In the genomic region with DNA sequence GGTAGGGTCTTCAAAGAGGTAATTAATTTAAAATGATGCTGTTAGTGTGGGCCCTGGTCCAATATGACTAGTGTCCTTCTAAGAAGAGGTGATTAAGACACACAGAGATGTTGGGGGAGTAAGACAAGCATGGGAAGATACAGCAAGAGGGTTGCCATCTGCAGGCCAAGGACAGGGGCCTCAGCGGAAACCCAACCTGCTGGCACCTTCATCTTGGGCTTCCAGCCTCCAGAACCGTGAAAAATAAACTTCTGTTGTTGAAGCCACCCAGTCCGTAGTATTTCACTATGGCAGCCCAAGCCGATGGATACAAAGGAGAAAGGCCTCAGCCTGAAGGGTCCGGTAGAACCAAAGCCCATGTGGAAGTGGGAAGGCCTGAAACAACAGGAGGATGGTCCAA, we compare ENCODE assay signal across 23 cellular contexts.
DNase-seq lines count a peak whose midpoint lies in the region; ATAC-seq, FAIRE-seq and TF ChIP-seq lines count a peak whose summit lies in the region.
"Had no signal": no experiment of that assay in that cellular context is flagged by ENCODE, and none has a peak within 500 bp of the region (broad histone marks: within the 10 kb centered on the region; RNA-seq: fewer than 3 reads in every experiment).

No MANE protein-coding gene starts in this region.

- no peak overlapping the region for H3K14ac ChIP-seq in H1 (ENCODE audit: insufficient read length)

- H3K79me2 ChIP-seq in H1 (ENCODE audit: control insufficient read depth in 1 of 2, insufficient read depth in 2 of 2, low read length in 2 of 2) (no peaks in the 10 kb centered on the region), GM23248 (ENCODE audit: insufficient read depth) (no peaks in the 10 kb centered on the region)

- no peaks in the 10 kb centered on the region for H3K9me2 ChIP-seq in GM23248 (ENCODE audit: insufficient read depth)

- peak overlapping the region; percentile 59 for H2AK5ac ChIP-seq in H1 (ENCODE audit: low read depth, low read length)

- H3K4me1 ChIP-seq in HEK293 (ENCODE audit: control insufficient read depth, insufficient read depth, low read length), result peaks cover 1% of the 10 kb centered on the region
- peaks cover 40% of the 10 kb centered on the region for H3K4me1 ChIP-seq in HUES64 (ENCODE audit: insufficient read depth, low read length)
- H3K4me1 ChIP-seq in H1 (replicated peaks in 1 of 4; ENCODE audit: control insufficient read depth in 3 of 4, insufficient read depth in 4 of 4, low read length in 3 of 4), result peaks cover 6 to 13% (median 12%) of the 10 kb centered on the region in 4 experiments; a peak in 5 of 7 replicates
- no peaks in the 10 kb centered on the region for H3K4me1 ChIP-seq in upper lobe of left lung
- H3K4me1 ChIP-seq in GM23248 (ENCODE audit: insufficient read depth), result peaks cover 13% of the 10 kb centered on the region
- H3K4me1 ChIP-seq: BE2C had no signal

- H2BK12ac ChIP-seq in H1 (ENCODE audit: low read depth, low read length), result peak overlapping the region; percentile 98

- H3K27ac ChIP-seq in HEK293 (ENCODE audit: extremely low read depth, low read depth, low read length) (no peak overlapping the region), HUES64 (ENCODE audit: low read depth, low read length) (peak overlapping the region; percentile 79; the same call in 1 of the 2 replicates), H1 (ENCODE audit: low read depth, low read length) (no peak overlapping the region), upper lobe of left lung (no peak overlapping the region), GM23248 (no peak overlapping the region)
- H3K27ac ChIP-seq: A549; BLaER1 treated with 17β-estradiol and CSF1 and Interleukin-3, amounts not matched to agents 10 nM and 100 nM had no signal

- CTCF ChIA-PET in HEK293 (lab: Yijun Ruan, JAX), result no interaction called here
- CTCF ChIA-PET in H1 (lab: Charles Lee; ENCODE audit: partially characterized antibody), result interaction anchor here (1.1 kb wide), 1 partner anchor 190 kb away, joined by 4 read pairs; no protein-coding TSS in a partner anchor

- no peak overlapping the region for H3K56ac ChIP-seq in H1 (replicated peaks; ENCODE audit: insufficient read length, low read depth, low read length)

- H2BK120ac ChIP-seq in H1 (replicated peaks; ENCODE audit: low read depth, low read length), result no peak overlapping the region

- no peak overlapping the region for H3K4me3 ChIP-seq in HEK293 (ENCODE audit: low read depth, low read length)
- no peak overlapping the region for H3K4me3 ChIP-seq in HUES64 (ENCODE audit: low read length)
- no peak overlapping the region for H3K4me3 ChIP-seq in H1 (ENCODE audit: extremely low read depth in 1 of 4, insufficient read depth in 2 of 4, low read depth in 3 of 4, low read length in 4 of 4)
- H3K4me3 ChIP-seq in upper lobe of left lung, result no peak overlapping the region
- no peak overlapping the region for H3K4me3 ChIP-seq in GM23248
- H3K4me3 ChIP-seq: A549; BLaER1 treated with 17β-estradiol and CSF1 and Interleukin-3, amounts not matched to agents 10 nM and 100 nM; GM12878 had no signal

- peak overlapping the region; percentile 31 for H4K91ac ChIP-seq in H1 (replicated peaks; ENCODE audit: insufficient read length, low read length)

- no peak overlapping the region for H4K8ac ChIP-seq in H1 (ENCODE audit: extremely low read depth, insufficient read depth, low read length)

- H3F3A ChIP-seq in GM23248 (ENCODE audit: insufficient read depth), result peaks cover 9% of the 10 kb centered on the region

- 89% methylated on average over 5 of the region's 5 CpGs for WGBS in HUES64
- WGBS in H1 (ENCODE audit: extremely low coverage in 1 of 2, insufficient coverage in 1 of 2, insufficient read length in 1 of 2, insufficient replicate concordance in 2 of 2, low coverage in 1 of 2, low lambda C conversion rate in 2 of 2, missing lambda C conversion rate in 1 of 2), 2 experiments, result 97% methylated on average over 5 of the region's 5 CpGs; no CpG with 5 or more reads in 1 of the 2 experiments
- 98% methylated on average over 5 of the region's 5 CpGs for WGBS in upper lobe of left lung, 2 donors
- 94 to 95% methylated on average over 5 of the region's 5 CpGs for WGBS in GM23248 (ENCODE audit: low coverage in 1 of 2, low lambda C conversion rate in 2 of 2, missing lambda C conversion rate in 2 of 2), 2 experiments

- H4K5ac ChIP-seq in H1 (ENCODE audit: insufficient read length, low read depth, low read length), result no peak overlapping the region

- DNase-seq in H1 (ENCODE audit: low read depth in 1 of 2, low spot score in 2 of 2) (no peak), posterior vena cava (ENCODE audit: low spot score) (no peak), upper lobe of left lung (no peak), GM23248 (no peak)
- DNase-seq: 8988T; ACHN; AML-193; BE2C; CD4-positive, alpha-beta T cell; CD8-positive, alpha-beta memory T cell; DMS 273 treated with DMSO at 0.1 percent for 48 hours; DMS79; EL; GDM1; GOT3; HCEC 1CT had no signal

- H3K9ac ChIP-seq in HUES64 (ENCODE audit: low read depth, low read length) (no peak overlapping the region), H1 (replicated peaks in 1 of 4; ENCODE audit: extremely low read depth in 1 of 4, low read depth in 3 of 4, low read length in 3 of 4) (no peak overlapping the region), GM23248 (no peak overlapping the region)
- H3K9ac ChIP-seq: BLaER1 treated with 17β-estradiol and CSF1 and Interleukin-3, amounts not matched to agents 10 nM and 100 nM had no signal

- peak overlapping the region; percentile 53; the same call in 1 of the 2 replicates for H2BK5ac ChIP-seq in H1 (ENCODE audit: low read depth, low read length)

- H3K79me1 ChIP-seq in H1 (ENCODE audit: low read depth, low read length), result no peaks in the 10 kb centered on the region

- intact Hi-C loops in posterior vena cava (cut with DNase I), result loop anchor here in 1 of 2 donors (10.0 kb wide), 1 partner anchor 411 kb away; no protein-coding TSS in a partner anchor

- POLR2A ChIA-PET in HEK293 (lab: Yijun Ruan, JAX) (no interaction called here), H1 (lab: Charles Lee; ENCODE audit: partially characterized antibody) (no interaction called here)

- no peak overlapping the region for H3K23ac ChIP-seq in H1 (ENCODE audit: insufficient read length)

- no peak overlapping the region for H3K4ac ChIP-seq in H1 (replicated peaks; ENCODE audit: insufficient read length, low read depth, low read length)

- TF ChIP-seq POLR2A in H1 (IDR thresholded peaks at IDR 0.05; ENCODE audit: control extremely low read depth in 1 of 2, low read depth in 2 of 2, low read length in 2 of 2) (no peak), upper lobe of left lung (IDR thresholded peaks at IDR 0.05) (no peak)

- no peak for ATAC-seq in upper lobe of left lung (ENCODE audit: low FRiP score in 2 of 2)
- ATAC-seq in GM21737 (IDR thresholded peaks at IDR 0.05; ENCODE audit: unreplicated experiment), result no peak
- ATAC-seq: A549, GM12878 had no signal

- H3K18ac ChIP-seq in H1 (ENCODE audit: extremely low read depth, low read length), result peak overlapping the region; percentile 67

- H2AFZ ChIP-seq in H1 (ENCODE audit: low read length), result no peak overlapping the region
- no peak overlapping the region for H2AFZ ChIP-seq in GM23248

- H3K36me3 ChIP-seq in HEK293 (ENCODE audit: control insufficient read depth in 2 of 2, insufficient read depth in 1 of 2, low read length in 2 of 2) (no peaks in the 10 kb centered on the region), HUES64 (ENCODE audit: insufficient read depth, low read length) (no peaks in the 10 kb centered on the region), H1 (ENCODE audit: control insufficient read depth in 2 of 4, insufficient read depth in 4 of 4, low read length in 3 of 4) (no peaks in the 10 kb centered on the region), upper lobe of left lung (no peaks in the 10 kb centered on the region), GM23248 (ENCODE audit: low read depth) (no peaks in the 10 kb centered on the region)
- H3K36me3 ChIP-seq: BE2C; BLaER1 treated with 17β-estradiol and CSF1 and Interleukin-3, amounts not matched to agents 10 nM and 100 nM had no signal

- TF ChIP-seq EP300 in H1 (IDR thresholded peaks at IDR 0.05; ENCODE audit: borderline replicate concordance in 1 of 2, low read depth in 2 of 2, low read length in 2 of 2), result no peak
- TF ChIP-seq EP300 in upper lobe of left lung (IDR thresholded peaks at IDR 0.05), result no peak

- TF ChIP-seq CTCF in HEK293 (tag by site-specific recombination; IDR thresholded peaks at IDR 0.05) (no peak), H1 (IDR thresholded peaks at IDR 0.05; ENCODE audit: control extremely low read depth in 1 of 3, insufficient read depth in 1 of 3, low read depth in 1 of 3, low read length in 3 of 3) (no peak), upper lobe of left lung (IDR thresholded peaks at IDR 0.05) (no peak)

- H2BK15ac ChIP-seq in H1 (ENCODE audit: low read length), result no peak overlapping the region

- in situ Hi-C loops in GM23248 (cut with MboI), result no loop called here

- no peaks in the 10 kb centered on the region for H3K27me3 ChIP-seq in HUES64 (ENCODE audit: insufficient read depth, low read length)
- no peaks in the 10 kb centered on the region for H3K27me3 ChIP-seq in H1 (replicated peaks in 1 of 4; ENCODE audit: control insufficient read depth in 3 of 4, extremely low read depth in 1 of 4, insufficient read depth in 3 of 4, low read length in 3 of 4)
- no peaks in the 10 kb centered on the region for H3K27me3 ChIP-seq in upper lobe of left lung
- no peaks in the 10 kb centered on the region for H3K27me3 ChIP-seq in GM23248 (replicated peaks; ENCODE audit: insufficient read depth)
- H3K27me3 ChIP-seq: BE2C; BLaER1 treated with 17β-estradiol and CSF1 and Interleukin-3, amounts not matched to agents 10 nM and 100 nM had no signal

- TF ChIP-seq RAD21 in H1 (IDR thresholded peaks at IDR 0.05 in 1 of 2, conservative IDR thresholded peaks at IDR 0.05 in 1 of 2; ENCODE audit: low read depth in 2 of 2, low read length in 2 of 2), result no peak

- H3K9me3 ChIP-seq in HEK293 (ENCODE audit: control insufficient read depth, insufficient read depth, low read depth, low read length), result no peaks in the 10 kb centered on the region
- no peaks in the 10 kb centered on the region for H3K9me3 ChIP-seq in HUES64 (ENCODE audit: insufficient read depth, low read depth, low read length)
- peaks cover 0 to 4% of the 10 kb centered on the region in 2 experiments; a peak in 1 of 4 replicates for H3K9me3 ChIP-seq in H1 (ENCODE audit: insufficient read depth in 2 of 2, low read depth in 1 of 2, low read length in 1 of 2)
- no peaks in the 10 kb centered on the region for H3K9me3 ChIP-seq in upper lobe of left lung
- no peaks in the 10 kb centered on the region for H3K9me3 ChIP-seq in GM23248 (ENCODE audit: low read depth)
- H3K9me3 ChIP-seq: A549, BE2C had no signal

- H4K20me1 ChIP-seq in H1 (replicated peaks in 1 of 2; ENCODE audit: control insufficient read depth in 1 of 2, insufficient read depth in 2 of 2, low read length in 2 of 2), result no peaks in the 10 kb centered on the region
- no peaks in the 10 kb centered on the region for H4K20me1 ChIP-seq in GM23248 (ENCODE audit: insufficient read depth)
- H4K20me1 ChIP-seq: BLaER1 treated with 17β-estradiol and CSF1 and Interleukin-3, amounts not matched to agents 10 nM and 100 nM had no signal

- FAIRE-seq in H1 (lab: Jason Lieb, UNC), result no peak
- FAIRE-seq: A549, D721Med, GM12878 had no signal

- H3K23me2 ChIP-seq in H1 (ENCODE audit: low read depth, low read length), result no peaks in the 10 kb centered on the region; the same call in 1 of the 2 replicates

- peak overlapping the region in 1 of 2 experiments; percentile 20; a peak in 1 of 4 replicates for H3K4me2 ChIP-seq in H1 (ENCODE audit: insufficient read depth in 1 of 2, low read depth in 2 of 2, low read length in 2 of 2)
- no peak overlapping the region for H3K4me2 ChIP-seq in GM23248 (ENCODE audit: unreplicated experiment)
- H3K4me2 ChIP-seq: A549; BLaER1 treated with 17β-estradiol and CSF1 and Interleukin-3, amounts not matched to agents 10 nM and 100 nM had no signal

- peak overlapping the region; percentile 95; the same call in 1 of the 2 replicates for H2BK20ac ChIP-seq in H1 (ENCODE audit: low read length)
